9 cellular contexts compared by ENCODE assay signal in genomic region chr7:100692578-100692961, GRCh38. TPM values are rescaled to one million over a fixed set of nuclear protein-coding genes. Genes with fewer than 3 reads are reported as not detected.
A peak's percentile ranks its signal among the peaks of the same experiment; 100 is the strongest.
DNase-seq lines count a peak whose midpoint lies in the region; ATAC-seq and TF ChIP-seq lines count a peak whose summit lies in the region.
"Had no signal": no experiment of that assay in that cellular context is flagged by ENCODE, and none has a peak within 500 bp of the region (broad histone marks: within the 10 kb centered on the region; RNA-seq: fewer than 3 reads in every experiment).

No MANE protein-coding gene starts in this region.

- no peak for ATAC-seq in HG03469 (IDR thresholded peaks at IDR 0.05; ENCODE audit: unreplicated experiment)

- H3K27me3 ChIP-seq in SJSA1 (replicated peaks) = peaks cover 7% of the 10 kb centered on the region
- no peaks in the 10 kb centered on the region for H3K27me3 ChIP-seq in prostate gland (replicated peaks; ENCODE audit: insufficient read depth)

- TF ChIP-seq POLR2A in prostate gland (IDR thresholded peaks at IDR 0.05) = no peak

- intact Hi-C loops in prostate gland (cut with DNase I) = loop anchor here (5.0 kb wide), 3 partner anchors 80 to 225 kb away; partner anchors contain the start of genes FBXO24, LRCH4 and MOSPD3

- 0 out of 2 replicates have a peak, but pooled peaks cover 2% of the 10 kb centered on the region for H3K9me3 ChIP-seq in SJSA1 (replicated peaks)
- H3K9me3 ChIP-seq in prostate gland = no peaks in the 10 kb centered on the region

- peaks cover 21% of the 10 kb centered on the region for H3K36me3 ChIP-seq in SJSA1
- H3K36me3 ChIP-seq in prostate gland = peaks cover 6 to 11% of the 10 kb centered on the region in 2 donors

- no peak for TF ChIP-seq CTCF in GM12864 (IDR thresholded peaks at IDR 0.05; ENCODE audit: low read depth, low read length, missing control alignments)
- TF ChIP-seq CTCF in fibroblast of the aortic adventitia (IDR thresholded peaks at IDR 0.05; ENCODE audit: insufficient read depth, low read length) = no peak
- TF ChIP-seq CTCF in prostate gland (IDR thresholded peaks at IDR 0.05) = no peak

- H3K27ac ChIP-seq in SJSA1 = no peak overlapping the region
- peak overlapping the region in 1 of 2 donors; percentile 88 for H3K27ac ChIP-seq in prostate gland

- no peak for DNase-seq in GM12864 (ENCODE audit: low read depth)
- no peak for DNase-seq in SJSA1 (ENCODE audit: low read depth in 1 of 2, low spot score in 2 of 2)
- no peak for DNase-seq in fibroblast of the aortic adventitia (ENCODE audit: low read depth)
- no peak for DNase-seq in skeletal muscle cell (ENCODE audit: low read depth)
- DNase-seq in globus pallidus (ENCODE audit: low spot score) = no peak
- DNase-seq in prostate gland (ENCODE audit: low spot score) = no peak
- DNase-seq in midbrain (lab: John Stamatoyannopoulos, UW) = no peak

- peak overlapping the region; percentile 95 for H3K4me3 ChIP-seq in GM12864 (ENCODE audit: low read depth, low read length)
- peak overlapping the region; percentile 89 for H3K4me3 ChIP-seq in SJSA1
- H3K4me3 ChIP-seq in fibroblast of the aortic adventitia (ENCODE audit: low read depth, low read length) = peak overlapping the region; percentile 83
- H3K4me3 ChIP-seq in skeletal muscle cell (ENCODE audit: low read depth, low read length) = peak overlapping the region; percentile 83
- peak overlapping the region in 1 of 2 donors; percentile 96 for H3K4me3 ChIP-seq in prostate gland

- WGBS in prostate gland = 37% methylated on average over 6 of the region's 6 CpGs

- H3K4me1 ChIP-seq in SJSA1 (replicated peaks) (peaks cover 12% of the 10 kb centered on the region), prostate gland (replicated peaks) (peaks cover 13% of the 10 kb centered on the region)

RNA-seq across cellular contexts. Expression of gene GIGYF1, which starts 1.5 kb away (rescaled TPM):
- 9.9 and 15.5 TPM in 2 replicates for total RNA-seq in SJSA1 (2014; rRNA removed; shearing (Covaris generic))
- 20.7 and 39.1 TPM in 2 replicates for total RNA-seq in fibroblast of the aortic adventitia (ENCODE audit: low replicate concordance)
- 10 to 100 TPM; 37.0 to 82.2 TPM for total RNA-seq in prostate gland

RNA-seq across cellular contexts. Expression of gene POP7, which starts 13.4 kb away (rescaled TPM):
- 56.0 and 72.0 TPM in 2 replicates for total RNA-seq in SJSA1 (2014; rRNA removed; shearing (Covaris generic))
- total RNA-seq in fibroblast of the aortic adventitia (ENCODE audit: low replicate concordance) = 17.8 and 32.4 TPM in 2 replicates
- total RNA-seq in prostate gland = 10 to 100 TPM; 41.4 to 45.2 TPM

RNA-seq across cellular contexts. Expression of gene GNB2, which starts 19.0 kb away (rescaled TPM):
- 63.4 and 70.6 TPM in 2 replicates for total RNA-seq in SJSA1 (2014; rRNA removed; shearing (Covaris generic))
- 38.5 and 89.1 TPM in 2 replicates for total RNA-seq in fibroblast of the aortic adventitia (ENCODE audit: low replicate concordance)
- total RNA-seq in prostate gland = 100 to 1,000 TPM; 376 to 417 TPM

RNA-seq across cellular contexts. Expression of gene EPO, which starts 27.7 kb away (rescaled TPM):
- total RNA-seq in SJSA1 (2014; rRNA removed; shearing (Covaris generic)) = not detected in 2 replicates
- total RNA-seq in fibroblast of the aortic adventitia (ENCODE audit: low replicate concordance) = not detected in 2 replicates
- 1 to 10 TPM in 1 of 2 donors, not detected in 1; 1.6 TPM for total RNA-seq in prostate gland

RNA-seq across cellular contexts. Expression of gene ACTL6B, which starts 36.3 kb away (rescaled TPM):
- total RNA-seq in SJSA1 (2014; rRNA removed; shearing (Covaris generic)) = not detected in 2 replicates
- not detected in 2 replicates for total RNA-seq in fibroblast of the aortic adventitia (ENCODE audit: low replicate concordance)
- 1 to 10 TPM in 1 of 2 donors, not detected in 1; 2.4 TPM for total RNA-seq in prostate gland
- total RNA-seq: liver had no signal
